Comparison of ENCODE assay signal across 8 cellular contexts in the genomic region with DNA sequence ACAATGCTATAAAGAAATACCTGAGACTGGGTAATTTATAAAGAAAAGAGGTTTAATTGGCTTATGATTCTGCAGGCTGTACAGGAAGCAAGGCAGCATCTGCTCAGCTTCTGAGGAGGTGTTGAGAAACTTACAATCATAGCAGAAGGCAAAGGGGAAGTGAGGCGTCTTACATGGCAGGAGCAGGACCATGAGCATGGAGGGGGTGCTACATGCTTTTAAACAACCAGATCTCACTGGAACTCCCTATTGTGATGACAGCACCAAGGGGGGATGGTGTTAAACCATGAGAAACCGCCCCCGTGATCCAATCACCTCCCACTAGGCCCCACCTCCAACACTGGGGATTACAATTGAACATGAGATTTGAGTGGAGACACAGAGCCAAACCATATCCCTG.
DNase-seq lines count a peak whose midpoint lies in the region; ATAC-seq, FAIRE-seq and TF ChIP-seq lines count a peak whose summit lies in the region.
"Not testable (repeated sequence)": the region's sequence is repeated elsewhere in the genome, so short reads cannot be mapped to it uniquely, and the experiment has no call there.

No MANE protein-coding gene starts in this region.

- not testable (repeated sequence) for H3K27me3 Mint-ChIP-seq in activated CD4-positive, alpha-beta T cell treated with anti-CD3 and anti-CD28 coated beads for 36 hours

- 96% methylated on average over 3 of the region's 3 CpGs for WGBS in HepG2 (ENCODE audit: low lambda C conversion rate)

- not testable (repeated sequence) for H2AFZ ChIP-seq in HepG2 (ENCODE audit: low read length)

- H3K36me3 ChIP-seq in HepG2 (replicated peaks in 1 of 2; ENCODE audit: control insufficient read depth in 1 of 2, insufficient read depth in 2 of 2, low read length in 2 of 2); uterus: not testable (repeated sequence)

- H4K20me1 ChIP-seq in HepG2 (ENCODE audit: insufficient read depth, low read length), result not testable (repeated sequence)

- POLR2A ChIA-PET in activated CD4-positive, alpha-beta T cell treated with anti-CD3 and anti-CD28 coated beads for 36 hours (lab: Charles Lee); HepG2 (lab: Yijun Ruan, JAX): not testable (repeated sequence)

- not testable (repeated sequence) for H3K4me3 Mint-ChIP-seq in activated CD4-positive, alpha-beta T cell treated with anti-CD3 and anti-CD28 coated beads for 36 hours

- not testable (repeated sequence) for H3K4me1 Mint-ChIP-seq in activated CD4-positive, alpha-beta T cell treated with anti-CD3 and anti-CD28 coated beads for 36 hours

- intact Hi-C loops in activated CD4-positive, alpha-beta T cell treated with anti-CD3 and anti-CD28 coated beads for 36 hours (cut with DNase I, micrococcal nuclease); HepG2 (cut with micrococcal nuclease; ENCODE audit: unreplicated experiment); uterus (cut with DNase I; ENCODE audit: low total_unique reads): not testable (repeated sequence)

- not testable (repeated sequence) for H3K36me3 Mint-ChIP-seq in activated CD4-positive, alpha-beta T cell treated with anti-CD3 and anti-CD28 coated beads for 36 hours (ENCODE audit: low read depth)

- not testable (repeated sequence) for H3K27ac ChIP-seq in HepG2 (ENCODE audit: extremely low read length, insufficient read depth, low read length)
- H3K27ac ChIP-seq in uterus, result peak overlapping the region; percentile 62 to 63

- not testable (repeated sequence) for FAIRE-seq in HepG2 (lab: Jason Lieb, UNC)

- H3K9me3 Mint-ChIP-seq in activated CD4-positive, alpha-beta T cell treated with anti-CD3 and anti-CD28 coated beads for 36 hours (ENCODE audit: low read depth), result not testable (repeated sequence)

- not testable (repeated sequence) for H3K4me3 ChIP-seq in HepG2 (replicated peaks in 1 of 3; ENCODE audit: insufficient read depth in 1 of 3, low read depth in 2 of 3, low read length in 3 of 3); uterus

- not testable (repeated sequence) for H3K79me2 ChIP-seq in HepG2 (ENCODE audit: insufficient read depth, low read length)

- not testable (repeated sequence) for H3K27me3 ChIP-seq in HepG2 (ENCODE audit: control insufficient read depth in 1 of 2, insufficient read depth in 2 of 2, low read length in 2 of 2); uterus

- not testable (repeated sequence) for TF ChIP-seq EP300 in HepG2 (IDR thresholded peaks at IDR 0.05; ENCODE audit: low read depth in 2 of 2, low read length in 2 of 2); HepG2 (CRISPR knock-in tag; IDR thresholded peaks at IDR 0.05; ENCODE audit: borderline replicate concordance)

- not testable (repeated sequence) for H3K9ac ChIP-seq in HepG2 (ENCODE audit: insufficient read depth, low read depth, low read length)

- peak; percentile 58 for ATAC-seq in GM18519 (IDR thresholded peaks at IDR 0.05; ENCODE audit: low FRiP score, unreplicated experiment)
- ATAC-seq in GM21381 (IDR thresholded peaks at IDR 0.05; ENCODE audit: unreplicated experiment), result peak; percentile 60
- ATAC-seq in HG02763 (IDR thresholded peaks at IDR 0.05; ENCODE audit: unreplicated experiment), result peak; percentile 56
- peak; percentile 61 for ATAC-seq in HG03378 (IDR thresholded peaks at IDR 0.05; ENCODE audit: unreplicated experiment)
- ATAC-seq in activated CD4-positive, alpha-beta T cell treated with anti-CD3 and anti-CD28 coated beads for 36 hours, result peak; percentile 53
- ATAC-seq in HepG2, result peak; percentile 28; the same call in 1 of the 3 replicates

- BruUV-seq in HepG2 (replicated peaks; lab: Mats Ljungman, UMichigan), result not testable (repeated sequence)

- not testable (repeated sequence) for H3K9me3 ChIP-seq in HepG2 (ENCODE audit: low read length); uterus

- peak; percentile 72 for DNase-seq in NCI-H82 treated with DMSO at 0.1 percent for 48 hours (lab: John Stamatoyannopoulos, UW; ENCODE audit: unreplicated experiment)
- not testable (repeated sequence) for DNase-seq in activated CD4-positive, alpha-beta T cell treated with anti-CD3 and anti-CD28 coated beads for 36 hours; HepG2 (ENCODE audit: low spot score); uterus

- TF ChIP-seq RAD21 in HepG2 (CRISPR knock-in tag; IDR thresholded peaks at IDR 0.05), result not testable (repeated sequence)

- H3K27ac Mint-ChIP-seq in activated CD4-positive, alpha-beta T cell treated with anti-CD3 and anti-CD28 coated beads for 36 hours, result not testable (repeated sequence)

- not testable (repeated sequence) for TF ChIP-seq POLR2A in HepG2 (IDR thresholded peaks at IDR 0.05; ENCODE audit: insufficient read depth in 1 of 2, low read depth in 2 of 2, low read length in 2 of 2); uterus (IDR thresholded peaks at IDR 0.05)

- CTCF ChIA-PET in activated CD4-positive, alpha-beta T cell treated with anti-CD3 and anti-CD28 coated beads for 36 hours (lab: Charles Lee), result interaction anchor here (0.9 kb wide), 1 partner anchor 13 kb away, joined by 3 read pairs; no protein-coding TSS in a partner anchor
- CTCF ChIA-PET in HepG2 (lab: Yijun Ruan, JAX; ENCODE audit: low intra/inter-chr PET ratio, low total read pairs), result not testable (repeated sequence)

- in situ Hi-C loops in HepG2 (cut with HindIII; ENCODE audit: extremely low pct_ligation_motif_present, low pct_unique_long_range_greater_than_20kb), result not testable (repeated sequence)

- peak overlapping the region; percentile 31; the same call in 1 of the 2 replicates for H3K4me2 ChIP-seq in HepG2 (ENCODE audit: low read depth, low read length)

- H3K4me1 ChIP-seq in HepG2 (ENCODE audit: insufficient read depth, low read length), result peaks cover 61% of the 10 kb centered on the region
- not testable (repeated sequence) for H3K4me1 ChIP-seq in uterus

- not testable (repeated sequence) for TF ChIP-seq CTCF in HepG2 (CRISPR knock-in tag; IDR thresholded peaks at IDR 0.05); uterus (IDR thresholded peaks at IDR 0.05)
